16 cellular contexts compared by ENCODE assay signal in the genomic region with DNA sequence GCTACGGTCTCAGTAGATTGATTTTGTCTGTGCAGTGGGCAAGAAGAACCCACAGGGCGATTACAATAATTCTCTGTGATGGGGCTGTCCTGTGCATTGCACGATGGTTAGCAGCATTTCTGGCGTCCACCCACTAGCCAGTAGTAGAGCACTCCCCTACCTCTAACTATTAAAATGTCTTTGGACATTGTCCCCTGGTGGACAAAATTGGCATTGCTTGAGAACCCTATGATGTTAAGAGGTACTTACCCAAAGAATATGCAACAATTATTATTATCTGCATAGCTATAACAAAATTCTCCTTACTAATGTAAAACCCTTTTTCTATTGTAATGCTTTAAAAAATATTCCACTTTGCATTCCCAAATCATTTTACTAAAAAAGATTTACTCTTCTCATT.
DNase-seq lines count a peak whose midpoint lies in the region; ATAC-seq and TF ChIP-seq lines count a peak whose summit lies in the region.
"Had no signal": no experiment of that assay in that cellular context is flagged by ENCODE, and none has a peak within 500 bp of the region (broad histone marks: within the 10 kb centered on the region; RNA-seq: fewer than 3 reads in every experiment).

No MANE protein-coding gene starts in this region.

- no peak overlapping the region for H3K27ac Mint-ChIP-seq in brain
- no peak overlapping the region for H3K27ac Mint-ChIP-seq in neural progenitor cell
- H3K27ac Mint-ChIP-seq: activated naive CD8-positive, alpha-beta T cell treated with anti-CD3 and anti-CD28 coated beads for 36 hours had no signal

- H3K36me3 Mint-ChIP-seq in brain = no peaks in the 10 kb centered on the region
- no peaks in the 10 kb centered on the region for H3K36me3 Mint-ChIP-seq in neural progenitor cell
- H3K36me3 Mint-ChIP-seq: activated naive CD8-positive, alpha-beta T cell treated with anti-CD3 and anti-CD28 coated beads for 36 hours had no signal

- intact Hi-C loops in uterus (cut with DNase I; ENCODE audit: low total_unique reads) = no loop called here

- peaks cover 2 to 5% (median 3%) of the 10 kb centered on the region in 5 experiments for H3K9me3 Mint-ChIP-seq in brain
- no peaks in the 10 kb centered on the region for H3K9me3 Mint-ChIP-seq in neural progenitor cell
- H3K9me3 Mint-ChIP-seq: activated naive CD8-positive, alpha-beta T cell treated with anti-CD3 and anti-CD28 coated beads for 36 hours had no signal

- peak; percentile 25; the same call in 1 of the 2 replicates for TF ChIP-seq CTCF in MM.1S (IDR thresholded peaks at IDR 0.05; ENCODE audit: low read length)
- peak; percentile 9 to 46 for TF ChIP-seq CTCF in brain (conservative IDR thresholded peaks at IDR 0.05)
- peak; percentile 39 for TF ChIP-seq CTCF in neural progenitor cell (IDR thresholded peaks at IDR 0.05)
- TF ChIP-seq CTCF in uterus (IDR thresholded peaks at IDR 0.05) = no peak

- H3F3A ChIP-seq in MM.1S (ENCODE audit: insufficient read depth, low read length) (no peaks in the 10 kb centered on the region), neural progenitor cell (ENCODE audit: low read depth) (no peaks in the 10 kb centered on the region)

- H3K4me3 Mint-ChIP-seq in brain (no peak overlapping the region), neural progenitor cell (no peak overlapping the region)
- H3K4me3 Mint-ChIP-seq: activated naive CD8-positive, alpha-beta T cell treated with anti-CD3 and anti-CD28 coated beads for 36 hours had no signal

- H3K36me3 ChIP-seq in MM.1S (replicated peaks; ENCODE audit: insufficient read depth, low read length) = no peaks in the 10 kb centered on the region
- H3K36me3 ChIP-seq in neural progenitor cell = no peaks in the 10 kb centered on the region
- H3K36me3 ChIP-seq in uterus = no peaks in the 10 kb centered on the region
- H3K36me3 ChIP-seq: suprapubic skin had no signal

- H3K9me3 ChIP-seq in MM.1S (replicated peaks; ENCODE audit: insufficient read depth, low read length) (no peaks in the 10 kb centered on the region), neural progenitor cell (ENCODE audit: low read depth) (peaks cover 12% of the 10 kb centered on the region), uterus (no peaks in the 10 kb centered on the region)
- H3K9me3 ChIP-seq: suprapubic skin had no signal

- no peak overlapping the region for H3K4me3 ChIP-seq in MM.1S (ENCODE audit: low read length)
- H3K4me3 ChIP-seq in neural progenitor cell = no peak overlapping the region
- no peak overlapping the region for H3K4me3 ChIP-seq in uterus
- H3K4me3 ChIP-seq: suprapubic skin had no signal

- H3K9ac ChIP-seq in MM.1S (ENCODE audit: low read length) (no peak overlapping the region), neural progenitor cell (no peak overlapping the region)
- H3K9ac ChIP-seq: parathyroid adenoma had no signal

- no peaks in the 10 kb centered on the region for H3K4me1 Mint-ChIP-seq in brain
- no peaks in the 10 kb centered on the region for H3K4me1 Mint-ChIP-seq in neural progenitor cell
- H3K4me1 Mint-ChIP-seq: activated naive CD8-positive, alpha-beta T cell treated with anti-CD3 and anti-CD28 coated beads for 36 hours had no signal

- TF ChIP-seq POLR2A in uterus (IDR thresholded peaks at IDR 0.05) = no peak

- H3K27ac ChIP-seq in MM.1S (ENCODE audit: low read length) (no peak overlapping the region), neural progenitor cell (no peak overlapping the region), uterus (no peak overlapping the region)
- H3K27ac ChIP-seq: HL-60, parathyroid adenoma, suprapubic skin had no signal

- H3K79me2 ChIP-seq in MM.1S (ENCODE audit: low read length) (no peaks in the 10 kb centered on the region), neural progenitor cell (ENCODE audit: low read depth) (no peaks in the 10 kb centered on the region)
- H3K79me2 ChIP-seq: parathyroid adenoma had no signal

- H3K4me1 ChIP-seq in MM.1S (ENCODE audit: low read length) (no peaks in the 10 kb centered on the region), neural progenitor cell (no peaks in the 10 kb centered on the region), uterus (no peaks in the 10 kb centered on the region)
- H3K4me1 ChIP-seq: parathyroid adenoma, suprapubic skin had no signal

- H4K20me1 ChIP-seq in MM.1S (ENCODE audit: insufficient read depth, low read length) = no peaks in the 10 kb centered on the region
- no peaks in the 10 kb centered on the region for H4K20me1 ChIP-seq in neural progenitor cell (ENCODE audit: low read depth)

- no peak overlapping the region for H2AFZ ChIP-seq in MM.1S (ENCODE audit: low read length)
- H2AFZ ChIP-seq in neural progenitor cell (replicated peaks) = no peak overlapping the region
- H2AFZ ChIP-seq: parathyroid adenoma had no signal

- ATAC-seq in GM19452 (IDR thresholded peaks at IDR 0.05; ENCODE audit: unreplicated experiment) (no peak), HG03280 (IDR thresholded peaks at IDR 0.05; ENCODE audit: unreplicated experiment) (no peak)

- no peaks in the 10 kb centered on the region for H3K9me2 ChIP-seq in MM.1S (replicated peaks; ENCODE audit: insufficient read depth, low read length)

- no peaks in the 10 kb centered on the region for H3K27me3 ChIP-seq in MM.1S (replicated peaks; ENCODE audit: insufficient read depth, low read length)
- H3K27me3 ChIP-seq in neural progenitor cell = no peaks in the 10 kb centered on the region
- H3K27me3 ChIP-seq in uterus = no peaks in the 10 kb centered on the region
- H3K27me3 ChIP-seq: suprapubic skin had no signal

- H3K4me2 ChIP-seq in MM.1S (ENCODE audit: low read depth, low read length) (no peak overlapping the region), neural progenitor cell (no peak overlapping the region)

- DNase-seq in DMS53 (lab: John Stamatoyannopoulos, UW) = peak; percentile 11
- DNase-seq in DMS53 treated with DMSO at 0.1 percent for 48 hours (lab: John Stamatoyannopoulos, UW; ENCODE audit: unreplicated experiment) = no peak
- no peak for DNase-seq in MM.1S
- DNase-seq in neural progenitor cell (ENCODE audit: low spot score) = no peak
- no peak for DNase-seq in uterus
- DNase-seq: activated CD4-positive, CD25-positive, alpha-beta regulatory T cell; activated naive CD8-positive, alpha-beta T cell treated with anti-CD3 and anti-CD28 coated beads for 36 hours; NCI-H2107; stimulated activated CD4-positive, alpha-beta T cell treated with anti-CD3 and anti-CD28 coated beads, Interleukin-12 subunit alpha, Interleukin-12 subunit beta, amount 100 ng/mL, for 4 hours; SW 1271 had no signal

- peaks cover 4% of the 10 kb centered on the region for H3K27me3 Mint-ChIP-seq in brain
- H3K27me3 Mint-ChIP-seq in neural progenitor cell (ENCODE audit: insufficient read depth, low read depth) = no peaks in the 10 kb centered on the region
- H3K27me3 Mint-ChIP-seq: activated naive CD8-positive, alpha-beta T cell treated with anti-CD3 and anti-CD28 coated beads for 36 hours had no signal

Comparison
In these comparisons a context has a peak if more than half of its experiments do, and no peak if none do; other contexts are left out.
1. CTCF ChIP-seq: peak in MM.1S (single experiment), brain (2 of 2) and neural progenitor cell (single experiment); none in uterus (0 of 4).